Comparison of ENCODE assay signal across 8 cellular contexts in genomic region chr10:80444646-80445319, GRCh38. TPM values are rescaled to one million over a fixed set of nuclear protein-coding genes. Genes with fewer than 3 reads are reported as not detected.
A peak's percentile ranks its signal among the peaks of the same experiment; 100 is the strongest.
DNase-seq lines count a peak whose midpoint lies in the region; ATAC-seq and TF ChIP-seq lines count a peak whose summit lies in the region.

No MANE protein-coding gene starts in this region.

- H3K9me2 ChIP-seq in OCI-LY7 (ENCODE audit: insufficient read depth, low read length), result no peaks in the 10 kb centered on the region

- peaks cover 24% of the 10 kb centered on the region for H3K27me3 Mint-ChIP-seq in osteocyte (ENCODE audit: unreplicated experiment)

- TF ChIP-seq CTCF in OCI-LY7 (conservative IDR thresholded peaks at IDR 0.05; ENCODE audit: low read length) (peak; percentile 89), fibroblast of villous mesenchyme (IDR thresholded peaks at IDR 0.05; ENCODE audit: insufficient read depth, low read depth, low read length) (peak; percentile 93), osteocyte (IDR thresholded peaks at IDR 0.05) (peak; percentile 59)

- H3K4me1 Mint-ChIP-seq in osteocyte (ENCODE audit: unreplicated experiment), result peaks cover 7% of the 10 kb centered on the region

- peaks cover 20% of the 10 kb centered on the region for H3K4me1 ChIP-seq in OCI-LY7 (ENCODE audit: insufficient read depth, low read length, poor library complexity, severe bottlenecking)

- no peak overlapping the region for H3K27ac ChIP-seq in OCI-LY7 (ENCODE audit: low read depth, low read length, poor library complexity, severe bottlenecking)

- no peaks in the 10 kb centered on the region for H4K20me1 ChIP-seq in OCI-LY7 (ENCODE audit: insufficient read depth, low read length)

- H3K4me3 ChIP-seq in OCI-LY7 (ENCODE audit: low read depth, low read length, poor library complexity, severe bottlenecking) (no peak overlapping the region), fibroblast of villous mesenchyme (ENCODE audit: low read depth, low read length) (no peak overlapping the region)

- POLR2A ChIA-PET in OCI-LY7 (lab: Charles Lee), result interaction anchor here (0.6 to 1.3 kb wide), 5 partner anchors 8 to 60 kb away, joined by 3 to 5 read pairs (median 3); no protein-coding TSS in a partner anchor

- CTCF ChIA-PET in OCI-LY7 (lab: Charles Lee; ENCODE audit: unreplicated experiment), result interaction anchor here (0.6 to 5.5 kb wide), 8 partner anchors 11 to 1291 kb away, joined by 3 to 48 read pairs (median 3); no protein-coding TSS in a partner anchor

- H3K79me2 ChIP-seq in OCI-LY7 (ENCODE audit: insufficient read depth, low read depth, low read length), result no peaks in the 10 kb centered on the region

- H3K4me3 Mint-ChIP-seq in osteocyte (ENCODE audit: unreplicated experiment), result no peak overlapping the region

- peak; percentile 76 for ATAC-seq in GM19397 (IDR thresholded peaks at IDR 0.05; ENCODE audit: unreplicated experiment)
- ATAC-seq in HG03378 (IDR thresholded peaks at IDR 0.05; ENCODE audit: unreplicated experiment), result peak; percentile 85

- no peaks in the 10 kb centered on the region for H3K36me3 Mint-ChIP-seq in osteocyte (ENCODE audit: unreplicated experiment)

- DNase-seq in D341Med (ENCODE audit: low spot score), result peak; percentile 56
- peak; percentile 79 for DNase-seq in OCI-LY7 (ENCODE audit: low spot score)
- peak; percentile 90 for DNase-seq in activated effector memory CD4-positive, alpha-beta T cell treated with anti-CD3 and anti-CD28 coated beads, Interleukin-2, amount 50 U/mL, for 16 hours
- peak; percentile 76 for DNase-seq in fibroblast of villous mesenchyme (ENCODE audit: low read depth)
- no peak for DNase-seq in osteocyte (ENCODE audit: extremely low spot score, unreplicated experiment)
- no peak for DNase-seq in cerebellar nuclear complex (lab: John Stamatoyannopoulos, UW)

- no peak overlapping the region for H3K4me2 ChIP-seq in OCI-LY7 (ENCODE audit: low read length)

- H3K36me3 ChIP-seq in OCI-LY7 (ENCODE audit: insufficient read depth, low read length), result no peaks in the 10 kb centered on the region

- H2AFZ ChIP-seq in OCI-LY7 (ENCODE audit: low read length), result peak overlapping the region; percentile 30; the same call in 1 of the 2 replicates

- intact Hi-C loops in OCI-LY7 (cut with micrococcal nuclease; ENCODE audit: unreplicated experiment), result loop anchor here (1.0 kb wide), 2 partner anchors 61 to 155 kb away; no protein-coding TSS in a partner anchor

- H3K27ac Mint-ChIP-seq in osteocyte (ENCODE audit: unreplicated experiment), result peak overlapping the region; percentile 17

- no peaks in the 10 kb centered on the region for H3K9me3 ChIP-seq in OCI-LY7 (ENCODE audit: low read length)

- no peaks in the 10 kb centered on the region for H3K9me3 Mint-ChIP-seq in osteocyte (ENCODE audit: unreplicated experiment)

- no TSS peak for BruUV-seq in OCI-LY7 (replicated peaks; lab: Mats Ljungman, UMichigan)

RNA-seq across cellular contexts. Expression of gene TSPAN14, which starts 9.3 kb away (rescaled TPM):
- total RNA-seq in OCI-LY7 (2014; rRNA removed; shearing (Covaris generic)), result 15.5 and 17.0 TPM in 2 replicates
- total RNA-seq in OCI-LY7 (2022) (33.4 and 33.6 TPM in 2 replicates), fibroblast of villous mesenchyme (39.0 and 51.4 TPM in 2 replicates), osteocyte (50.7 and 51.4 TPM in 2 replicates)

RNA-seq across cellular contexts. Expression of gene PRXL2A, which starts 36.4 kb away (rescaled TPM):
- not detected in 2 replicates for total RNA-seq in OCI-LY7 (2014; rRNA removed; shearing (Covaris generic))
- not detected in 2 replicates for total RNA-seq in OCI-LY7 (2022)
- total RNA-seq in fibroblast of villous mesenchyme, result 79.0 and 80.5 TPM in 2 replicates
- total RNA-seq in osteocyte, result 56.8 and 59.2 TPM in 2 replicates

Comparison
In these comparisons a context has a peak if more than half of its experiments do, and no peak if none do; other contexts are left out.
1. DNase-seq: peak in D341Med (single experiment), OCI-LY7 (single experiment), activated effector memory CD4-positive, alpha-beta T cell treated with anti-CD3 and anti-CD28 coated beads, Interleukin-2, amount 50 U/mL, for 16 hours (single experiment) and fibroblast of villous mesenchyme (single experiment); none in osteocyte (single experiment) and cerebellar nuclear complex (0 of 2).
2. RNA of gene PRXL2A, which starts 36.4 kb away (total RNA-seq): 79.0 to 80.5 TPM in fibroblast of villous mesenchyme and 56.8 to 59.2 TPM in osteocyte; not detected in OCI-LY7; every median in the first group is over 10 times any median in the second.
3. Peak in every context shown above with its lines, with median percentiles within 50 percentile points of each other: CTCF ChIP-seq.